1 cellular context compared by ENCODE assay signal in the genomic region with DNA sequence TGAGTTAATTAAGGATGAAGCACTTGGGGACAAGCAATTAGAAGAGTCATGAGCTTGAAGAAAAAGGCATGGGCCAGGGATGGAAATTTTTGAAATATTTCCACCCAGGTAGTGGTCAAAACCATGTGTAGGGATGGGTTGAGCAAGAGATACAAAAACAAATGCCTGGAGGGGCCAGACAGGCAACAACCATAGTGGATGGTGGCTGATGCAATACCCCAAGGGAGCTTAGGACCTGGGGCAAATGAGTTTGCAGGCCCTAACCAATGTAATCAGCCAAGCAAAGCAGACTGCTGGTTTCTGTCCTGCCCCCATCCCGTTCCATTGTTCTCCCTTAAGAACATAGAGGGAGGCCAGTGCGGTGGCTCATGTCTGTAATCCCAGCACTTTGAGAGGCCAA.
TF ChIP-seq lines count a peak whose summit lies in the region.

No MANE protein-coding gene starts in this region.

TF ChIP-seq in IMR-90, 13 proteins besides CTCF, POLR2A, EP300 and RAD21:
- TF ChIP-seq BHLHE40 (IDR thresholded peaks at IDR 0.05; ENCODE audit: low read depth, low read length), result no peak
- TF ChIP-seq USF2 (IDR thresholded peaks at IDR 0.05; ENCODE audit: low read depth, low read length), result no peak
- no peak for TF ChIP-seq CEBPB (IDR thresholded peaks at IDR 0.05; ENCODE audit: low read depth, low read length)
- no peak for TF ChIP-seq NFE2L2 (IDR thresholded peaks at IDR 0.05; ENCODE audit: low read depth, low read length)
- TF ChIP-seq SMC3 (IDR thresholded peaks at IDR 0.05; ENCODE audit: low read depth, low read length), result no peak
- TF ChIP-seq FOS (IDR thresholded peaks at IDR 0.05; ENCODE audit: low read depth, low read length), result no peak
- TF ChIP-seq CHD1 (IDR thresholded peaks at IDR 0.05; ENCODE audit: low read depth, low read length), result no peak
- no peak for TF ChIP-seq MAFK (IDR thresholded peaks at IDR 0.05; ENCODE audit: low read depth, low read length)
- no peak for TF ChIP-seq RCOR1 (IDR thresholded peaks at IDR 0.05; ENCODE audit: insufficient replicate concordance, low read length)
- TF ChIP-seq MXI1 (IDR thresholded peaks at IDR 0.05; ENCODE audit: borderline replicate concordance, low read depth, low read length), result no peak
- no peak for TF ChIP-seq MAZ (IDR thresholded peaks at IDR 0.05; ENCODE audit: borderline replicate concordance, low read depth, low read length)
- TF ChIP-seq RFX5 (IDR thresholded peaks at IDR 0.05; ENCODE audit: low read depth, low read length), result no peak
